Comparison of ENCODE assay signal across 1 cellular context in the genomic region with DNA sequence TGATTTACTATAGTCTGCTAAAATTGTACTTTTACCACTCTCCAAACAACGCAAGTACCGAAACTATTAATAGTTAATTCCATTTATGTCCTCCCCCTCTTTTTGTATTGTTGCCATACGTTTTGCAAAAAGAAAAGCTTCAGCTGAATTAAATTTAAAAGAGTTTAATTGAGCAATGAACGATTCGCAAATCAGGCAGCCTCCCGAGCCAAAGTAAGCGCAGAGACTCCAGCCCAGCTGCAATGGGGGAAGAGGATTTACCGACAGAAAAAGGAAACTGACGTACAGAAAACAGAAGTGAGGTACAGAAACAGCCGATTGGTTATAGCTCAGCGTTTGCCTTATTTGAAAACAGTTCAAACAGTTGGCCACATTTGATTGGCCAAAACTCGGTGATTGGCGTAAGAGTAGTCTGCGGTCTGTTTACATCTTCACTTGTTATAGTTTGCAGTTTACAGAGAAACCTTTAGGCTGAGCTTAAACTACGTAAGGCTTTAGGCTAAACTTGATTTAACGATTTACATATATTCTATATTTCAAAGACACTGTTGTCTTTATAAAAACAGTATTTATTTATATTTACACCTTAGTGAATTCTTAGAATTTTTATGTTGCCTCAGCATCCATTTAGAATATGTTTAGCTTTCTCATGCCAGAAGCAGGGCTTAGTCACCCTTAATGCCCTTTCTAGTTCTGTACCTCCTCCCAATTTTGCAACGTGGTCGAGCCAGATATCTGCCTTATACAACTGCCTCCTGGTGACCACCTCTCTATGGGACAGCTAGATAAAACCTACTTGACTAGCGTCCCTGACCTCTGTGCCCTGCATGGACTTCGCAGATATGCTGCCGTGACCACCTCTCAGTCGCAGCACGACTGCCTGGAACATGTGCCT.
TF ChIP-seq lines count a peak whose summit lies in the region.

No MANE protein-coding gene starts in this region.

TF ChIP-seq in K562, 482 proteins besides CTCF, POLR2A, EP300 and RAD21 (continued from another document and continues in another):
- TF ChIP-seq, protein P1, sequence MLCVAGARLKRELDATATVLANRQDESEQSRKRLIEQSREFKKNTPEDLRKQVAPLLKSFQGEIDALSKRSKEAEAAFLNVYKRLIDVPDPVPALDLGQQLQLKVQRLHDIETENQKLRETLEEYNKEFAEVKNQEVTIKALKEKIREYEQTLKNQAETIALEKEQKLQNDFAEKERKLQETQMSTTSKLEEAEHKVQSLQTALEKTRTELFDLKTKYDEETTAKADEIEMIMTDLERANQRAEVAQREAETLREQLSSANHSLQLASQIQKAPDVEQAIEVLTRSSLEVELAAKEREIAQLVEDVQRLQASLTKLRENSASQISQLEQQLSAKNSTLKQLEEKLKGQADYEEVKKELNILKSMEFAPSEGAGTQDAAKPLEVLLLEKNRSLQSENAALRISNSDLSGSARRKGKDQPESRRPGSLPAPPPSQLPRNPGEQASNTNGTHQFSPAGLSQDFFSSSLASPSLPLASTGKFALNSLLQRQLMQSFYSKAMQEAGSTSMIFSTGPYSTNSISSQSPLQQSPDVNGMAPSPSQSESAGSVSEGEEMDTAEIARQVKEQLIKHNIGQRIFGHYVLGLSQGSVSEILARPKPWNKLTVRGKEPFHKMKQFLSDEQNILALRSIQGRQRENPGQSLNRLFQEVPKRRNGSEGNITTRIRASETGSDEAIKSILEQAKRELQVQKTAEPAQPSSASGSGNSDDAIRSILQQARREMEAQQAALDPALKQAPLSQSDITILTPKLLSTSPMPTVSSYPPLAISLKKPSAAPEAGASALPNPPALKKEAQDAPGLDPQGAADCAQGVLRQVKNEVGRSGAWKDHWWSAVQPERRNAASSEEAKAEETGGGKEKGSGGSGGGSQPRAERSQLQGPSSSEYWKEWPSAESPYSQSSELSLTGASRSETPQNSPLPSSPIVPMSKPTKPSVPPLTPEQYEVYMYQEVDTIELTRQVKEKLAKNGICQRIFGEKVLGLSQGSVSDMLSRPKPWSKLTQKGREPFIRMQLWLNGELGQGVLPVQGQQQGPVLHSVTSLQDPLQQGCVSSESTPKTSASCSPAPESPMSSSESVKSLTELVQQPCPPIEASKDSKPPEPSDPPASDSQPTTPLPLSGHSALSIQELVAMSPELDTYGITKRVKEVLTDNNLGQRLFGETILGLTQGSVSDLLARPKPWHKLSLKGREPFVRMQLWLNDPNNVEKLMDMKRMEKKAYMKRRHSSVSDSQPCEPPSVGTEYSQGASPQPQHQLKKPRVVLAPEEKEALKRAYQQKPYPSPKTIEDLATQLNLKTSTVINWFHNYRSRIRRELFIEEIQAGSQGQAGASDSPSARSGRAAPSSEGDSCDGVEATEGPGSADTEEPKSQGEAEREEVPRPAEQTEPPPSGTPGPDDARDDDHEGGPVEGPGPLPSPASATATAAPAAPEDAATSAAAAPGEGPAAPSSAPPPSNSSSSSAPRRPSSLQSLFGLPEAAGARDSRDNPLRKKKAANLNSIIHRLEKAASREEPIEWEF (CRISPR knock-in tag; IDR thresholded peaks at IDR 0.05) = peak; percentile 87
- TF ChIP-seq POLR2AphosphoS5 (IDR thresholded peaks at IDR 0.05; ENCODE audit: control insufficient read depth, insufficient read depth, low read depth, low read length) = peak; percentile 92
- TF ChIP-seq, protein P2, sequence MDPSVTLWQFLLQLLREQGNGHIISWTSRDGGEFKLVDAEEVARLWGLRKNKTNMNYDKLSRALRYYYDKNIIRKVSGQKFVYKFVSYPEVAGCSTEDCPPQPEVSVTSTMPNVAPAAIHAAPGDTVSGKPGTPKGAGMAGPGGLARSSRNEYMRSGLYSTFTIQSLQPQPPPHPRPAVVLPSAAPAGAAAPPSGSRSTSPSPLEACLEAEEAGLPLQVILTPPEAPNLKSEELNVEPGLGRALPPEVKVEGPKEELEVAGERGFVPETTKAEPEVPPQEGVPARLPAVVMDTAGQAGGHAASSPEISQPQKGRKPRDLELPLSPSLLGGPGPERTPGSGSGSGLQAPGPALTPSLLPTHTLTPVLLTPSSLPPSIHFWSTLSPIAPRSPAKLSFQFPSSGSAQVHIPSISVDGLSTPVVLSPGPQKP (CRISPR knock-in tag; IDR thresholded peaks at IDR 0.05) = no peak
- no peak for TF ChIP-seq NR2F6 (CRISPR knock-in tag; IDR thresholded peaks at IDR 0.05)
- TF ChIP-seq HDAC8 (tag; IDR thresholded peaks at IDR 0.05) = 0 out of 2 replicates have a peak, but pooled peaks have one; percentile 33
- TF ChIP-seq NCOA4 (IDR thresholded peaks at IDR 0.05; ENCODE audit: partially characterized antibody) = peak; percentile 70
- no peak for TF ChIP-seq ARID2 (IDR thresholded peaks at IDR 0.05)
- TF ChIP-seq C11orf30 (IDR thresholded peaks at IDR 0.05; ENCODE audit: low read depth) = peak; percentile 88
- no peak for TF ChIP-seq ZNF134 (CRISPR knock-in tag; conservative IDR thresholded peaks at IDR 0.05)
- TF ChIP-seq, protein P3, sequence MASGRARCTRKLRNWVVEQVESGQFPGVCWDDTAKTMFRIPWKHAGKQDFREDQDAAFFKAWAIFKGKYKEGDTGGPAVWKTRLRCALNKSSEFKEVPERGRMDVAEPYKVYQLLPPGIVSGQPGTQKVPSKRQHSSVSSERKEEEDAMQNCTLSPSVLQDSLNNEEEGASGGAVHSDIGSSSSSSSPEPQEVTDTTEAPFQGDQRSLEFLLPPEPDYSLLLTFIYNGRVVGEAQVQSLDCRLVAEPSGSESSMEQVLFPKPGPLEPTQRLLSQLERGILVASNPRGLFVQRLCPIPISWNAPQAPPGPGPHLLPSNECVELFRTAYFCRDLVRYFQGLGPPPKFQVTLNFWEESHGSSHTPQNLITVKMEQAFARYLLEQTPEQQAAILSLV (tag; IDR thresholded peaks at IDR 0.05) = no peak
- TF ChIP-seq HNRNPK (IDR thresholded peaks at IDR 0.05; ENCODE audit: low read depth, low read length, poor library complexity, severe bottlenecking) = no peak
- no peak for TF ChIP-seq ELF2 (CRISPR knock-in tag; IDR thresholded peaks at IDR 0.05)
- no peak for TF ChIP-seq SMAD2 (IDR thresholded peaks at IDR 0.05; ENCODE audit: low read depth, low read length)
- TF ChIP-seq RNF2 (IDR thresholded peaks at IDR 0.05) = peak; percentile 97
- TF ChIP-seq SPI1 (IDR thresholded peaks at IDR 0.05; ENCODE audit: borderline replicate concordance, low read depth, low read length) = peak; percentile 91
- TF ChIP-seq SRSF7 (optimal IDR thresholded peaks at IDR 0.05; ENCODE audit: low read depth, low read length) = no peak
- TF ChIP-seq ZNF778 (CRISPR knock-in tag; IDR thresholded peaks at IDR 0.05) = no peak
- peak in 1 of 2 experiments; percentile 44; a peak in 2 of 4 replicates for TF ChIP-seq MAZ (CRISPR knock-in tag; conservative IDR thresholded peaks at IDR 0.05 in 1 of 2, IDR thresholded peaks at IDR 0.05 in 1 of 2)
- no peak for TF ChIP-seq SIN3A (IDR thresholded peaks at IDR 0.05; ENCODE audit: borderline replicate concordance in 2 of 2, control insufficient read depth in 1 of 2, low read depth in 2 of 2, low read length in 2 of 2)
- peak; percentile 10 for TF ChIP-seq KDM5B (IDR thresholded peaks at IDR 0.05; ENCODE audit: insufficient replicate concordance, low read depth, low read length)
- TF ChIP-seq, protein P4, sequence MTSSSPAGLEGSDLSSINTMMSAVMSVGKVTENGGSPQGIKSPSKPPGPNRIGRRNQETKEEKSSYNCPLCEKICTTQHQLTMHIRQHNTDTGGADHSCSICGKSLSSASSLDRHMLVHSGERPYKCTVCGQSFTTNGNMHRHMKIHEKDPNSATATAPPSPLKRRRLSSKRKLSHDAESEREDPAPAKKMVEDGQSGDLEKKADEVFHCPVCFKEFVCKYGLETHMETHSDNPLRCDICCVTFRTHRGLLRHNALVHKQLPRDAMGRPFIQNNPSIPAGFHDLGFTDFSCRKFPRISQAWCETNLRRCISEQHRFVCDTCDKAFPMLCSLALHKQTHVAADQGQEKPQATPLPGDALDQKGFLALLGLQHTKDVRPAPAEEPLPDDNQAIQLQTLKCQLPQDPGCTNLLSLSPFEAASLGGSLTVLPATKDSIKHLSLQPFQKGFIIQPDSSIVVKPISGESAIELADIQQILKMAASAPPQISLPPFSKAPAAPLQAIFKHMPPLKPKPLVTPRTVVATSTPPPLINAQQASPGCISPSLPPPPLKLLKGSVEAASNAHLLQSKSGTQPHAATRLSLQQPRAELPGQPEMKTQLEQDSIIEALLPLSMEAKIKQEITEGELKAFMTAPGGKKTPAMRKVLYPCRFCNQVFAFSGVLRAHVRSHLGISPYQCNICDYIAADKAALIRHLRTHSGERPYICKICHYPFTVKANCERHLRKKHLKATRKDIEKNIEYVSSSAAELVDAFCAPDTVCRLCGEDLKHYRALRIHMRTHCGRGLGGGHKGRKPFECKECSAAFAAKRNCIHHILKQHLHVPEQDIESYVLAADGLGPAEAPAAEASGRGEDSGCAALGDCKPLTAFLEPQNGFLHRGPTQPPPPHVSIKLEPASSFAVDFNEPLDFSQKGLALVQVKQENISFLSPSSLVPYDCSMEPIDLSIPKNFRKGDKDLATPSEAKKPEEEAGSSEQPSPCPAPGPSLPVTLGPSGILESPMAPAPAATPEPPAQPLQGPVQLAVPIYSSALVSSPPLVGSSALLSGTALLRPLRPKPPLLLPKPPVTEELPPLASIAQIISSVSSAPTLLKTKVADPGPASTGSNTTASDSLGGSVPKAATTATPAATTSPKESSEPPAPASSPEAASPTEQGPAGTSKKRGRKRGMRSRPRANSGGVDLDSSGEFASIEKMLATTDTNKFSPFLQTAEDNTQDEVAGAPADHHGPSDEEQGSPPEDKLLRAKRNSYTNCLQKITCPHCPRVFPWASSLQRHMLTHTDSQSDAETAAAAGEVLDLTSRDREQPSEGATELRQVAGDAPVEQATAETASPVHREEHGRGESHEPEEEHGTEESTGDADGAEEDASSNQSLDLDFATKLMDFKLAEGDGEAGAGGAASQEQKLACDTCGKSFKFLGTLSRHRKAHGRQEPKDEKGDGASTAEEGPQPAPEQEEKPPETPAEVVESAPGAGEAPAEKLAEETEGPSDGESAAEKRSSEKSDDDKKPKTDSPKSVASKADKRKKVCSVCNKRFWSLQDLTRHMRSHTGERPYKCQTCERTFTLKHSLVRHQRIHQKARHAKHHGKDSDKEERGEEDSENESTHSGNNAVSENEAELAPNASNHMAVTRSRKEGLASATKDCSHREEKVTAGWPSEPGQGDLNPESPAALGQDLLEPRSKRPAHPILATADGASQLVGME (CRISPR knock-in tag; IDR thresholded peaks at IDR 0.05) = no peak
- TF ChIP-seq, protein P5, sequence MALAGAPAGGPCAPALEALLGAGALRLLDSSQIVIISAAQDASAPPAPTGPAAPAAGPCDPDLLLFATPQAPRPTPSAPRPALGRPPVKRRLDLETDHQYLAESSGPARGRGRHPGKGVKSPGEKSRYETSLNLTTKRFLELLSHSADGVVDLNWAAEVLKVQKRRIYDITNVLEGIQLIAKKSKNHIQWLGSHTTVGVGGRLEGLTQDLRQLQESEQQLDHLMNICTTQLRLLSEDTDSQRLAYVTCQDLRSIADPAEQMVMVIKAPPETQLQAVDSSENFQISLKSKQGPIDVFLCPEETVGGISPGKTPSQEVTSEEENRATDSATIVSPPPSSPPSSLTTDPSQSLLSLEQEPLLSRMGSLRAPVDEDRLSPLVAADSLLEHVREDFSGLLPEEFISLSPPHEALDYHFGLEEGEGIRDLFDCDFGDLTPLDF (CRISPR knock-in tag; IDR thresholded peaks at IDR 0.05) = no peak
- peak; percentile 85 for TF ChIP-seq GTF2E2 (tag; IDR thresholded peaks at IDR 0.05)
- TF ChIP-seq, protein P6, sequence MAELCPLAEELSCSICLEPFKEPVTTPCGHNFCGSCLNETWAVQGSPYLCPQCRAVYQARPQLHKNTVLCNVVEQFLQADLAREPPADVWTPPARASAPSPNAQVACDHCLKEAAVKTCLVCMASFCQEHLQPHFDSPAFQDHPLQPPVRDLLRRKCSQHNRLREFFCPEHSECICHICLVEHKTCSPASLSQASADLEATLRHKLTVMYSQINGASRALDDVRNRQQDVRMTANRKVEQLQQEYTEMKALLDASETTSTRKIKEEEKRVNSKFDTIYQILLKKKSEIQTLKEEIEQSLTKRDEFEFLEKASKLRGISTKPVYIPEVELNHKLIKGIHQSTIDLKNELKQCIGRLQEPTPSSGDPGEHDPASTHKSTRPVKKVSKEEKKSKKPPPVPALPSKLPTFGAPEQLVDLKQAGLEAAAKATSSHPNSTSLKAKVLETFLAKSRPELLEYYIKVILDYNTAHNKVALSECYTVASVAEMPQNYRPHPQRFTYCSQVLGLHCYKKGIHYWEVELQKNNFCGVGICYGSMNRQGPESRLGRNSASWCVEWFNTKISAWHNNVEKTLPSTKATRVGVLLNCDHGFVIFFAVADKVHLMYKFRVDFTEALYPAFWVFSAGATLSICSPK (IDR thresholded peaks at IDR 0.05; ENCODE audit: borderline replicate concordance) = no peak
- TF ChIP-seq, protein P7, sequence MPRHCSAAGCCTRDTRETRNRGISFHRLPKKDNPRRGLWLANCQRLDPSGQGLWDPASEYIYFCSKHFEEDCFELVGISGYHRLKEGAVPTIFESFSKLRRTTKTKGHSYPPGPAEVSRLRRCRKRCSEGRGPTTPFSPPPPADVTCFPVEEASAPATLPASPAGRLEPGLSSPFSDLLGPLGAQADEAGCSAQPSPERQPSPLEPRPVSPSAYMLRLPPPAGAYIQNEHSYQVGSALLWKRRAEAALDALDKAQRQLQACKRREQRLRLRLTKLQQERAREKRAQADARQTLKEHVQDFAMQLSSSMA (CRISPR knock-in tag; IDR thresholded peaks at IDR 0.05) = no peak
- TF ChIP-seq NFATC3 (IDR thresholded peaks at IDR 0.05) = no peak
- no peak for TF ChIP-seq ZNF79 (CRISPR knock-in tag; IDR thresholded peaks at IDR 0.05; ENCODE audit: low read depth)
- no peak for TF ChIP-seq PYGO2 (tag; IDR thresholded peaks at IDR 0.05)
- no peak for TF ChIP-seq ZNF780A (CRISPR knock-in tag; IDR thresholded peaks at IDR 0.05)
- no peak for TF ChIP-seq PHB (CRISPR knock-in tag; IDR thresholded peaks at IDR 0.05)
